8 cellular contexts compared by ENCODE assay signal in the genomic region with DNA sequence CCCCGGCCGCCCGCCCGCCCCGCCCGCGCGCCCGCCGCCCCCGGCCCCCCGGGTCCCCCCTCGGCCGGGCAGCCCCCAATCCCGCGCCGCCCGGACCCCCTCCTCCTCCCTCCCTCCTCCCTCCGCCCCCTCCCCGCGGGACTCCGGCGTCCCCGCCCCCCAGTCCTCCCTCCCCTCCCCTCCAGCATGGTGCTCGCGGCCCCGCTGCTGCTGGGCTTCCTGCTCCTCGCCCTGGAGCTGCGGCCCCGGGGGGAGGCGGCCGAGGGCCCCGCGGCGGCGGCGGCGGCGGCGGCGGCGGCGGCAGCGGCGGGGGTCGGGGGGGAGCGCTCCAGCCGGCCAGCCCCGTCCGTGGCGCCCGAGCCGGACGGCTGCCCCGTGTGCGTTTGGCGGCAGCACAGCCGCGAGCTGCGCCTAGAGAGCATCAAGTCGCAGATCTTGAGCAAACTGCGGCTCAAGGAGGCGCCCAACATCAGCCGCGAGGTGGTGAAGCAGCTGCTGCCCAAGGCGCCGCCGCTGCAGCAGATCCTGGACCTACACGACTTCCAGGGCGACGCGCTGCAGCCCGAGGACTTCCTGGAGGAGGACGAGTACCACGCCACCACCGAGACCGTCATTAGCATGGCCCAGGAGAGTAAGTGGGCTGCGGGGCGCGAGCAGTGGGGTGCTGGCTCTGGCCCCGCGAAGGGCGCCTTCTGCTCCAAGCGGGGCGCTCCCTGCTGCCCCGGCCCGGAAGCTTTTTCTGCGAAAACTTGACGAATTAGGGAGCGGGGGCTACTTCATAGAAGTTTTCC. TPM values are rescaled to one million over a fixed set of nuclear protein-coding genes. Genes with fewer than 3 reads are reported as not detected.
A peak's percentile ranks its signal among the peaks of the same experiment; 100 is the strongest.
DNase-seq lines count a peak whose midpoint lies in the region; ATAC-seq and TF ChIP-seq lines count a peak whose summit lies in the region.

No MANE protein-coding gene starts in this region.

- H3K27me3 Mint-ChIP-seq in T-helper 17 cell (no peaks in the 10 kb centered on the region), MCF 10A (ENCODE audit: insufficient read depth, unreplicated experiment) (peaks cover 17% of the 10 kb centered on the region)

- peaks cover 55% of the 10 kb centered on the region for H3K4me1 Mint-ChIP-seq in T-helper 17 cell
- H3K4me1 Mint-ChIP-seq in MCF 10A (ENCODE audit: insufficient read depth, unreplicated experiment): peaks cover 31% of the 10 kb centered on the region

- peak overlapping the region; percentile 41; the same call in 1 of the 2 replicates for H2BK120ac ChIP-seq in IMR-90 (ENCODE audit: low read depth, low read length)

- H3K27ac ChIP-seq in IMR-90 (ENCODE audit: insufficient read depth, low read length): peak overlapping the region; percentile 46

- WGBS in IMR-90 (ENCODE audit: extremely low coverage in 2 of 2, insufficient read length in 1 of 2), 2 experiments: 1% methylated on average over 54 of the region's 90 CpGs; no CpG with 5 or more reads in 1 of the 2 experiments

- H3K4me3 Mint-ChIP-seq in T-helper 17 cell (peak overlapping the region; percentile 97), MCF 10A (ENCODE audit: unreplicated experiment) (peak overlapping the region; percentile 77)

- H4K5ac ChIP-seq in IMR-90 (ENCODE audit: low read depth, low read length): 0 out of 2 replicates have a peak overlapping the region, but pooled peaks have one; percentile 33

- ATAC-seq in GM21360 (IDR thresholded peaks at IDR 0.05; ENCODE audit: unreplicated experiment): peak; percentile 46
- peak; percentile 46 for ATAC-seq in IMR-90 (ENCODE audit: low read depth)
- ATAC-seq in T-helper 17 cell: peak; percentile 66

- in situ Hi-C loops in IMR-90 (cut with MboI; ENCODE audit: low sequenced_read_pairs): no loop called here

- peak overlapping the region; percentile 92 for H2AK9ac ChIP-seq in IMR-90 (replicated peaks; ENCODE audit: low read depth, low read length, poor library complexity)

- H3K27ac Mint-ChIP-seq in T-helper 17 cell (peak overlapping the region; percentile 88), MCF 10A (ENCODE audit: low read depth, unreplicated experiment) (no peak overlapping the region)

- POLR2A ChIA-PET in IMR-90 (lab: Charles Lee; ENCODE audit: unreplicated experiment) (no interaction called here), MCF 10A (lab: Yijun Ruan, JAX) (interaction anchor here (0.7 to 2.0 kb wide), 10 partner anchors 11 to 245 kb away, joined by 3 to 7 read pairs (median 4); partner anchors contain the start of genes CD63 and RAB5B)

- H3K18ac ChIP-seq in IMR-90 (ENCODE audit: low read depth, low read length): peak overlapping the region; percentile 20; the same call in 1 of the 2 replicates

- peak overlapping the region; percentile 84 for H3K9ac ChIP-seq in IMR-90 (ENCODE audit: low read depth, low read length)

- peaks cover 9% of the 10 kb centered on the region; the same call in 1 of the 2 replicates for H3K9me1 ChIP-seq in IMR-90 (ENCODE audit: insufficient read depth, low read length)

- H3K9me3 Mint-ChIP-seq in MCF 10A (ENCODE audit: unreplicated experiment): no peaks in the 10 kb centered on the region

- H2BK15ac ChIP-seq in IMR-90 (ENCODE audit: low read depth, low read length): no peak overlapping the region

- H3K4me1 ChIP-seq in IMR-90 (ENCODE audit: control insufficient read depth, insufficient read depth, low read length): peaks cover 15% of the 10 kb centered on the region

- TF ChIP-seq RAD21 in IMR-90 (IDR thresholded peaks at IDR 0.05; ENCODE audit: low read length): peak; percentile 23; the same call in 1 of the 2 replicates

- H3K23ac ChIP-seq in IMR-90 (ENCODE audit: low read depth, low read length): peak overlapping the region; percentile 94

- CTCF ChIA-PET in IMR-90 (lab: Yijun Ruan, JAX) (interaction anchor here (1.5 to 1.8 kb wide), 2 partner anchors 187 to 192 kb away, joined by 3 to 5 read pairs; no protein-coding TSS in a partner anchor), MCF 10A (lab: Yijun Ruan, JAX) (interaction anchor here (0.5 to 1.0 kb wide), 6 partner anchors 10 to 287 kb away, joined by 3 to 5 read pairs (median 4); no protein-coding TSS in a partner anchor)

- H3K4me2 ChIP-seq in IMR-90 (ENCODE audit: low read depth, low read length): peak overlapping the region; percentile 99

- H3K4ac ChIP-seq in IMR-90 (ENCODE audit: low read depth, low read length): peak overlapping the region; percentile 77

- H3K4me3 ChIP-seq in IMR-90 (ENCODE audit: insufficient read depth, low read depth, low read length): peak overlapping the region; percentile 97

- intact Hi-C loops in IMR-90 (cut with micrococcal nuclease) (loop anchor here (5.0 kb wide), 2 partner anchors 74 to 189 kb away; partner anchors contain the start of genes DGKA, ORMDL2 and SARNP), MCF 10A (cut with micrococcal nuclease) (no loop called here)

- TF ChIP-seq POLR2A in IMR-90 (IDR thresholded peaks at IDR 0.05; ENCODE audit: low read depth, low read length): no peak

- H3K36me3 ChIP-seq in IMR-90 (ENCODE audit: control insufficient read depth, insufficient read depth, low read length): no peaks in the 10 kb centered on the region

- H4K8ac ChIP-seq in IMR-90 (ENCODE audit: low read depth in 2 of 2, low read length in 2 of 2): peak overlapping the region in 1 of 2 experiments; percentile 5; a peak in 1 of 4 replicates

- H3K9me3 ChIP-seq in IMR-90 (ENCODE audit: control insufficient read depth, insufficient read depth, low read length) (no peaks in the 10 kb centered on the region), T-helper 17 cell (ENCODE audit: control insufficient read depth, low read length, poor library complexity, severe bottlenecking) (no peaks in the 10 kb centered on the region)

- peak overlapping the region; percentile 92 for H2AFZ ChIP-seq in IMR-90 (replicated peaks; ENCODE audit: low read length, poor library complexity)

- H2BK20ac ChIP-seq in IMR-90 (ENCODE audit: low read depth, low read length): no peak overlapping the region

- peak overlapping the region; percentile 41 for H4K91ac ChIP-seq in IMR-90 (ENCODE audit: insufficient read depth, low read depth, low read length)

- H3K36me3 Mint-ChIP-seq in T-helper 17 cell (ENCODE audit: low read depth) (peaks cover 3% of the 10 kb centered on the region), MCF 10A (ENCODE audit: insufficient read depth, unreplicated experiment) (peaks cover 6% of the 10 kb centered on the region)

- H4K20me1 ChIP-seq in IMR-90 (ENCODE audit: insufficient read depth, low read length): peaks cover 7% of the 10 kb centered on the region

- peak overlapping the region; percentile 84; the same call in 1 of the 2 replicates for H3K14ac ChIP-seq in IMR-90 (replicated peaks; ENCODE audit: low read depth, low read length)

- no peaks in the 10 kb centered on the region for H3K27me3 ChIP-seq in IMR-90 (ENCODE audit: control insufficient read depth, insufficient read depth, low read length)

- H3K56ac ChIP-seq in IMR-90 (ENCODE audit: extremely low read depth, insufficient read depth, low read length): no peak overlapping the region

- TF ChIP-seq CTCF in IMR-90 (conservative IDR thresholded peaks at IDR 0.05; ENCODE audit: low read depth, low read length) (0 out of 2 replicates have a peak, but pooled peaks have one; percentile 5), MCF 10A (IDR thresholded peaks at IDR 0.05; ENCODE audit: unreplicated experiment) (no peak)

- H2BK5ac ChIP-seq in IMR-90 (ENCODE audit: low read depth, low read length, poor library complexity, severe bottlenecking): peak overlapping the region; percentile 37

- BruUV-seq in IMR-90 (replicated peaks; lab: Mats Ljungman, UMichigan) (no TSS peak), MCF 10A (replicated peaks; lab: Mats Ljungman, UMichigan) (no TSS peak)

- H2AK5ac ChIP-seq in IMR-90 (ENCODE audit: low read depth, low read length): peak overlapping the region; percentile 77; the same call in 1 of the 2 replicates

- dilution Hi-C loops in IMR-90 (cut with HindIII; ENCODE audit: low sequenced_read_pairs, unreplicated experiment): no loop called here

- peaks cover 2 to 27% of the 10 kb centered on the region in 2 experiments; a peak in 2 of 4 replicates for H3K79me1 ChIP-seq in IMR-90 (ENCODE audit: low read depth in 1 of 2, low read length in 2 of 2)

- DNase-seq in DMS53 treated with DMSO at 0.1 percent for 48 hours (lab: John Stamatoyannopoulos, UW; ENCODE audit: unreplicated experiment): peak; percentile 23
- DNase-seq in IMR-90: peak; percentile 68
- DNase-seq in T-helper 17 cell: peak; percentile 34 to 71 (median 68)
- peak; percentile 63 for DNase-seq in MCF 10A (ENCODE audit: unreplicated experiment)
- peak; percentile 75 for DNase-seq in iris pigment epithelial cell (ENCODE audit: low read depth)
- DNase-seq in stimulated activated CD4-positive, alpha-beta T cell treated with anti-CD3 and anti-CD28 coated beads, Interleukin-15, amount 100 ng/mL, for 1 hour (ENCODE audit: low read depth in 1 of 2, low spot score in 1 of 2): peak; percentile 35 to 45
- no peak for DNase-seq in cerebellar nuclear complex (lab: John Stamatoyannopoulos, UW)

RNA-seq across cellular contexts. Expression of gene GDF11, which starts 0.4 kb away (rescaled TPM):
- 2.2 and 2.7 TPM in 2 replicates for total RNA-seq in IMR-90 (2012; rRNA removed)
- 12.9 and 13.6 TPM in 2 replicates for polyA plus RNA-seq in IMR-90 (2012; rRNA removed)
- 5.7 and 15.7 TPM in 2 replicates for polyA plus RNA-seq in IMR-90 (2012; cell fraction: cytosol; rRNA removed)
- 5.5 and 10.6 TPM in 2 replicates for polyA plus RNA-seq in IMR-90 (2012; cell fraction: nucleus; rRNA removed; ENCODE audit: low replicate concordance)
- total RNA-seq in T-helper 17 cell: 1 to 10 TPM; 6.7 to 9.5 TPM
- total RNA-seq in MCF 10A (2022): 1.9 TPM in 2 replicates

RNA-seq across cellular contexts. Expression of gene CD63, which starts 14.5 kb away (rescaled TPM):
- total RNA-seq in IMR-90 (2012; rRNA removed) (995 and 1,796 TPM in 2 replicates), T-helper 17 cell (10 to 100 TPM; 83.3 to 83.9 TPM), MCF 10A (2022) (552 and 724 TPM in 2 replicates)
- polyA plus RNA-seq in IMR-90 (2012; rRNA removed): 1,398 and 1,518 TPM in 2 replicates
- 856 and 974 TPM in 2 replicates for polyA plus RNA-seq in IMR-90 (2012; cell fraction: cytosol; rRNA removed)
- 173 and 576 TPM in 2 replicates for polyA plus RNA-seq in IMR-90 (2012; cell fraction: nucleus; rRNA removed; ENCODE audit: low replicate concordance)

RNA-seq across cellular contexts. Expression of gene RDH5, which starts 23.1 kb away (rescaled TPM):
- total RNA-seq in IMR-90 (2012; rRNA removed): 7.3 and 8.9 TPM in 2 replicates
- 18.8 and 21.0 TPM in 2 replicates for polyA plus RNA-seq in IMR-90 (2012; rRNA removed)
- 16.9 and 19.9 TPM in 2 replicates for polyA plus RNA-seq in IMR-90 (2012; cell fraction: cytosol; rRNA removed)
- polyA plus RNA-seq in IMR-90 (2012; cell fraction: nucleus; rRNA removed; ENCODE audit: low replicate concordance): 85.3 and 102 TPM in 2 replicates
- 10 to 100 TPM; 12.9 to 13.8 TPM for total RNA-seq in T-helper 17 cell
- 2.5 and 3.9 TPM in 2 replicates for total RNA-seq in MCF 10A (2022)

RNA-seq across cellular contexts. Expression of gene BLOC1S1, which starts 27.5 kb away (rescaled TPM):
- total RNA-seq in IMR-90 (2012; rRNA removed) (128 and 158 TPM in 2 replicates), T-helper 17 cell (10 to 100 TPM; 41.1 to 42.0 TPM), MCF 10A (2022) (75.8 and 84.3 TPM in 2 replicates)
- 280 and 285 TPM in 2 replicates for polyA plus RNA-seq in IMR-90 (2012; rRNA removed)
- 332 and 427 TPM in 2 replicates for polyA plus RNA-seq in IMR-90 (2012; cell fraction: cytosol; rRNA removed)
- 75.9 and 113 TPM in 2 replicates for polyA plus RNA-seq in IMR-90 (2012; cell fraction: nucleus; rRNA removed; ENCODE audit: low replicate concordance)

RNA-seq across cellular contexts. Expression of gene ITGA7, which starts 35.6 kb away (rescaled TPM):
- total RNA-seq in IMR-90 (2012; rRNA removed) (3.9 and 4.4 TPM in 2 replicates), T-helper 17 cell (1 to 10 TPM in 1 of 2 donors, under 1 TPM in 1; 0.70 to 1.4 TPM), MCF 10A (2022) (2.1 and 3.0 TPM in 2 replicates)
- polyA plus RNA-seq in IMR-90 (2012; rRNA removed): 13.9 and 15.7 TPM in 2 replicates
- 12.1 and 23.0 TPM in 2 replicates for polyA plus RNA-seq in IMR-90 (2012; cell fraction: cytosol; rRNA removed)
- polyA plus RNA-seq in IMR-90 (2012; cell fraction: nucleus; rRNA removed; ENCODE audit: low replicate concordance): 89.0 and 117 TPM in 2 replicates

Comparison
In these comparisons a context has a peak if more than half of its experiments do, and no peak if none do; other contexts are left out.
1. DNase-seq: peak in DMS53 treated with DMSO at 0.1 percent for 48 hours (single experiment), IMR-90 (single experiment), T-helper 17 cell (3 of 3), MCF 10A (single experiment), iris pigment epithelial cell (single experiment) and stimulated activated CD4-positive, alpha-beta T cell treated with anti-CD3 and anti-CD28 coated beads, Interleukin-15, amount 100 ng/mL, for 1 hour (2 of 2); none in cerebellar nuclear complex (0 of 2).
2. Peak in every context shown above with its lines, with median percentiles within 50 percentile points of each other: ATAC-seq.